Comparison of ENCODE assay signal across 1 cellular context in the genomic region with DNA sequence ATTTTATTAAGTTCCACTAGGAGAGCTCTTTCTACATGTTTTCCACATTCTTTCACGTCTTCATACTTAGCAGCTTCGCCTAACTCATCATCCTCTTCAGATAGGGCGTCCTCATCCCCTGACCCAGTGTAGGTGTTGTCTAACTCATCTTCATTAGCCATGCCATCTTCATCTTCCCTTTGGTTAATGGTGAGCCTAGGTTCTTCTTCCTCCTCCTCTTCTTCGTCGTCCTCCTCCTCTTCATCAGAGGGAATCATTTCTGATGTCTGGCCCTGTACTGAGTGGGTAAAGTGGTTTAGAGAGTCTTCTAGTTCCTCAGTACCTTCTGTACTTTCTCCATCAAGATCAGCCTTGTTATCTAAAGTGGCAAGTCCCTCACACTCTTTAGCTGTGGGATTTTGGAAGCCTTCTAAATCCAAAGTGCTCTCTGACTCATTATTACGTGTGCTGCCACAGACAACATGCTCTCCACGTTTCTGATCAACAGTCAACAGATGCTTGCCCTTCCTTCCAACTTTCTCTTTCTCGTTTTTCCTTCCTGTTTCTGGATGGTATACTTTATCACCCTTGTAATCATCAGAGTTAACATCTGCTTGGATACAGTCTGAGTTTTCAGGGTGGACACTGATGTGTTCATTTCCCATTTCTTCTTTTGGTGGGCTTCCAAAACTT.
TF ChIP-seq lines count a peak whose summit lies in the region.

No MANE protein-coding gene starts in this region.

TF ChIP-seq in HepG2, 621 proteins besides CTCF, POLR2A, EP300 and RAD21:
- TF ChIP-seq ZNF207 (IDR thresholded peaks at IDR 0.05; ENCODE audit: borderline replicate concordance) (no peak), ZNF549 (CRISPR knock-in tag; IDR thresholded peaks at IDR 0.05) (no peak), ZKSCAN1 (IDR thresholded peaks at IDR 0.05; ENCODE audit: low read length) (no peak), ZNF775 (CRISPR knock-in tag; IDR thresholded peaks at IDR 0.05; ENCODE audit: borderline replicate concordance) (no peak), ARNT2 (CRISPR knock-in tag; IDR thresholded peaks at IDR 0.05; ENCODE audit: low read depth) (no peak), GZF1 (CRISPR knock-in tag; IDR thresholded peaks at IDR 0.05) (no peak), NAIF1 (CRISPR knock-in tag; IDR thresholded peaks at IDR 0.05; ENCODE audit: borderline replicate concordance) (no peak), ZBTB34 (CRISPR knock-in tag; IDR thresholded peaks at IDR 0.05) (no peak)
TF ChIP-seq in HepG2: peak in this region for 0.
